In genomic region chr19:48397636-48398328, GRCh38 we compare ENCODE assay signal across 8 cellular contexts. TPM values are rescaled to one million over a fixed set of nuclear protein-coding genes. Genes with fewer than 3 reads are reported as not detected.
DNase-seq lines count a peak whose midpoint lies in the region; ATAC-seq and TF ChIP-seq lines count a peak whose summit lies in the region.

No MANE protein-coding gene starts in this region.

- no peak for TF ChIP-seq CTCF in right atrium auricular region (IDR thresholded peaks at IDR 0.05)
- TF ChIP-seq CTCF in lower leg skin (IDR thresholded peaks at IDR 0.05) = no peak
- TF ChIP-seq CTCF in upper lobe of right lung (IDR thresholded peaks at IDR 0.05) = no peak

- no peak overlapping the region for H2AFZ ChIP-seq in Karpas-422 (ENCODE audit: low read length)

- H3K9ac ChIP-seq in Karpas-422 (ENCODE audit: low read length) = no peak overlapping the region

- H3K79me2 ChIP-seq in Karpas-422 (ENCODE audit: low read length) = no peaks in the 10 kb centered on the region

- no peak for DNase-seq in right atrium auricular region (ENCODE audit: low spot score)
- DNase-seq in left cardiac atrium = no peak
- no peak for DNase-seq in activated naive CD4-positive, alpha-beta T cell treated with anti-CD3 and anti-CD28 coated beads, Interleukin-2, amount 50 U/mL, for 72 hours (ENCODE audit: low spot score in 2 of 2)
- no peak for DNase-seq in lower leg skin (ENCODE audit: low spot score in 2 of 2)
- no peak for DNase-seq in upper lobe of right lung
- no peak for DNase-seq in Karpas-422
- DNase-seq in mesenteric fat pad (ENCODE audit: low spot score) = no peak

- no peak for TF ChIP-seq POLR2A in lower leg skin (IDR thresholded peaks at IDR 0.05)

- H3K9me3 Mint-ChIP-seq in activated naive CD4-positive, alpha-beta T cell treated with anti-CD3 and anti-CD28 coated beads, Interleukin-2, amount 50 U/mL, for 72 hours = peaks cover 4 to 10% of the 10 kb centered on the region in 2 donors

- peak overlapping the region; percentile 81 to 89 for H3K27ac Mint-ChIP-seq in activated naive CD4-positive, alpha-beta T cell treated with anti-CD3 and anti-CD28 coated beads, Interleukin-2, amount 50 U/mL, for 72 hours

- H3K9me3 ChIP-seq in right atrium auricular region (no peaks in the 10 kb centered on the region), upper lobe of right lung (no peaks in the 10 kb centered on the region), Karpas-422 (ENCODE audit: low read length) (no peaks in the 10 kb centered on the region)

- H3K36me3 Mint-ChIP-seq in activated naive CD4-positive, alpha-beta T cell treated with anti-CD3 and anti-CD28 coated beads, Interleukin-2, amount 50 U/mL, for 72 hours = peaks cover 6 to 9% of the 10 kb centered on the region in 2 donors

- H3K36me3 ChIP-seq in right atrium auricular region (no peaks in the 10 kb centered on the region), upper lobe of right lung (no peaks in the 10 kb centered on the region), Karpas-422 (ENCODE audit: insufficient read depth, low read length) (no peaks in the 10 kb centered on the region)

- H3K27ac ChIP-seq in right atrium auricular region (peak overlapping the region in 1 of 2 donors; percentile 23), upper lobe of right lung (no peak overlapping the region), Karpas-422 (ENCODE audit: low read length) (no peak overlapping the region)

- no peaks in the 10 kb centered on the region for H4K20me1 ChIP-seq in Karpas-422 (ENCODE audit: insufficient read depth, low read depth, low read length)

- peaks cover 29 to 43% of the 10 kb centered on the region in 2 donors for H3K27me3 ChIP-seq in right atrium auricular region
- H3K27me3 ChIP-seq in upper lobe of right lung = peaks cover 51% of the 10 kb centered on the region
- H3K27me3 ChIP-seq in Karpas-422 (ENCODE audit: low read length) = no peaks in the 10 kb centered on the region

- H3K4me2 ChIP-seq in Karpas-422 (ENCODE audit: low read depth, low read length, poor library complexity, severe bottlenecking) = no peak overlapping the region

- intact Hi-C loops in left cardiac atrium (cut with DNase I) = no loop called here
- intact Hi-C loops in lower leg skin (cut with DNase I; ENCODE audit: low total_unique reads) = no loop called here
- intact Hi-C loops in upper lobe of right lung (cut with DNase I) = no loop called here

- 11 to 19% methylated on average over 24 of the region's 24 CpGs for WGBS in lower leg skin, 2 donors

- H3K4me3 ChIP-seq in right atrium auricular region (peak overlapping the region; percentile 23 to 45), lower leg skin (ENCODE audit: low read depth, poor library complexity, severe bottlenecking) (peak overlapping the region; percentile 30), upper lobe of right lung (peak overlapping the region; percentile 34), Karpas-422 (ENCODE audit: low read length) (no peak overlapping the region)

- peaks cover 0 to 28% of the 10 kb centered on the region in 2 donors for H3K4me1 ChIP-seq in right atrium auricular region
- H3K4me1 ChIP-seq in upper lobe of right lung = no peaks in the 10 kb centered on the region
- peaks cover 6% of the 10 kb centered on the region for H3K4me1 ChIP-seq in Karpas-422 (ENCODE audit: low read length)

- no peak for ATAC-seq in left cardiac atrium
- ATAC-seq in activated naive CD4-positive, alpha-beta T cell treated with anti-CD3 and anti-CD28 coated beads, Interleukin-2, amount 50 U/mL, for 72 hours = no peak
- ATAC-seq in upper lobe of right lung = no peak
- ATAC-seq in GM19467 (IDR thresholded peaks at IDR 0.05; ENCODE audit: unreplicated experiment) = no peak

- no peaks in the 10 kb centered on the region for H3K9me2 ChIP-seq in Karpas-422 (replicated peaks; ENCODE audit: insufficient read depth, low read length)

RNA-seq across cellular contexts. Expression of gene GRIN2D, which starts 4.3 kb away (rescaled TPM):
- under 1 TPM; 0.31 to 0.33 TPM for total RNA-seq in right atrium auricular region
- under 1 TPM; 0.39 to 0.47 TPM for total RNA-seq in left cardiac atrium
- total RNA-seq in activated naive CD4-positive, alpha-beta T cell treated with anti-CD3 and anti-CD28 coated beads, Interleukin-2, amount 50 U/mL, for 72 hours = under 1 TPM; 0.23 to 0.45 TPM
- total RNA-seq in lower leg skin = under 1 TPM; 0.17 to 0.47 (median 0.42) TPM
- 0.61 TPM for total RNA-seq in upper lobe of right lung
- total RNA-seq in Karpas-422 (2014; rRNA removed; shearing (Covaris generic); ENCODE audit: low replicate concordance) = not detected in 2 replicates
- 0.48 TPM for total RNA-seq in mesenteric fat pad

RNA-seq across cellular contexts. Expression of gene KDELR1, which starts 6.4 kb away (rescaled TPM):
- 10 to 100 TPM; 74.1 to 82.0 TPM for total RNA-seq in right atrium auricular region
- total RNA-seq in left cardiac atrium = 100 to 1,000 TPM in 1 of 2 donors, 10 to 100 TPM in 1; 81.4 to 103 TPM
- total RNA-seq in activated naive CD4-positive, alpha-beta T cell treated with anti-CD3 and anti-CD28 coated beads, Interleukin-2, amount 50 U/mL, for 72 hours = 100 to 1,000 TPM in 1 of 2 donors, 10 to 100 TPM in 1; 91.1 to 108 TPM
- total RNA-seq in lower leg skin = 10 to 100 TPM; 71.3 to 99.6 (median 80.3) TPM
- 138 TPM for total RNA-seq in upper lobe of right lung
- 39.5 and 53.7 TPM in 2 replicates for total RNA-seq in Karpas-422 (2014; rRNA removed; shearing (Covaris generic); ENCODE audit: low replicate concordance)
- total RNA-seq in mesenteric fat pad = 113 TPM

RNA-seq across cellular contexts. Expression of gene SYNGR4, which starts 33.6 kb away (rescaled TPM):
- total RNA-seq in right atrium auricular region (not detected), left cardiac atrium (not detected), lower leg skin (not detected), upper lobe of right lung (not detected), mesenteric fat pad (not detected)
- total RNA-seq in activated naive CD4-positive, alpha-beta T cell treated with anti-CD3 and anti-CD28 coated beads, Interleukin-2, amount 50 U/mL, for 72 hours = under 1 TPM in 1 of 2 donors, not detected in 1; 0.41 TPM
- not detected in 2 replicates for total RNA-seq in Karpas-422 (2014; rRNA removed; shearing (Covaris generic); ENCODE audit: low replicate concordance)

RNA-seq across cellular contexts. Expression of gene TMEM143, which starts 34.0 kb away (rescaled TPM):
- total RNA-seq in right atrium auricular region = 10 to 100 TPM; 20.4 to 43.8 TPM
- 10 to 100 TPM; 30.5 to 43.0 TPM for total RNA-seq in left cardiac atrium
- 10 to 100 TPM; 24.1 to 48.1 TPM for total RNA-seq in activated naive CD4-positive, alpha-beta T cell treated with anti-CD3 and anti-CD28 coated beads, Interleukin-2, amount 50 U/mL, for 72 hours
- 10 to 100 TPM in 1 of 4 donors, 1 to 10 TPM in 3; 6.7 to 21.0 (median 8.7) TPM for total RNA-seq in lower leg skin
- 10.7 TPM for total RNA-seq in upper lobe of right lung
- 7.8 and 10.4 TPM in 2 replicates for total RNA-seq in Karpas-422 (2014; rRNA removed; shearing (Covaris generic); ENCODE audit: low replicate concordance)
- 5.8 TPM for total RNA-seq in mesenteric fat pad

RNA-seq across cellular contexts. Expression of gene GRWD1, which starts 48.0 kb away (rescaled TPM):
- total RNA-seq in right atrium auricular region (10 to 100 TPM; 10.8 to 19.8 TPM), left cardiac atrium (10 to 100 TPM; 18.1 to 24.9 TPM), lower leg skin (10 to 100 TPM; 33.3 to 44.4 (median 39.3) TPM), upper lobe of right lung (27.1 TPM), mesenteric fat pad (39.0 TPM)
- total RNA-seq in activated naive CD4-positive, alpha-beta T cell treated with anti-CD3 and anti-CD28 coated beads, Interleukin-2, amount 50 U/mL, for 72 hours = 10 to 100 TPM; 32.8 to 46.3 TPM
- 15.9 and 22.2 TPM in 2 replicates for total RNA-seq in Karpas-422 (2014; rRNA removed; shearing (Covaris generic); ENCODE audit: low replicate concordance)
